16 cellular contexts compared by ENCODE assay signal in the genomic region with DNA sequence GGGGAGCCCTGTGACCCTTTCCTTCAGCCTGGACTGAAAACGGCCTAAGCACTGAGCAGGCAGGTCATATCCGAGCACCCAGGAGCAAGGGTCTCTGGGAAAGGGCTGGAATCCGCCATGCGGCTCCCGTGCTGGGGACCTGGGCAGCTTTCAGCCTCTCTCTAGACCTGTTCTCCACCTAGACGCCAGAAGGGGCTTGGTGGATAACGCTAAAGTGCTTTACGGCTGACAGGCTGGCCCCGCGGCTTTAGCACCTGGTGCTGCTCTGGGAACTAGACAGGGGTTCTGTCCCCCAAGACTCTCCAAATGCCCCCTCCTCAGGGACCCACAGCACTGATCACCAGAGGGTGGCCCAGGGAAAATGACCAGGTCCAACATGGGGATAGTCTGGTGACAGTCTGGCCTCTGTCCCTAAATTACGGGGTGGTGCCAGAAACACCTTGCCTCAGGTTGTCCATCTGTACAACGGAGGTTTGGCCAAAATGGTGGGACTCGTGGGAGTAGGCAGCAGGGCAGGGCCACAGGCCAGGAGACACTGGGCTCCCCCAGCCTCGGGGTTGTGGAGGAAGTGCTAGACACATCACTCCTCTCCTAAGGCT. TPM values are rescaled to one million over a fixed set of nuclear protein-coding genes. Genes with fewer than 3 reads are reported as not detected.
DNase-seq lines count a peak whose midpoint lies in the region; ATAC-seq and TF ChIP-seq lines count a peak whose summit lies in the region.
"Had no signal": no experiment of that assay in that cellular context is flagged by ENCODE, and none has a peak within 500 bp of the region (broad histone marks: within the 10 kb centered on the region; RNA-seq: fewer than 3 reads in every experiment).

No MANE protein-coding gene starts in this region.

- H3K4me3 ChIP-seq in RWPE2 (ENCODE audit: severe bottlenecking), result no peak overlapping the region
- no peak overlapping the region for H3K4me3 ChIP-seq in prostate gland
- H3K4me3 ChIP-seq in CD4-positive, alpha-beta memory T cell (ENCODE audit: low read length in 2 of 2), result no peak overlapping the region

- POLR2A ChIA-PET in CD4-positive, alpha-beta memory T cell (lab: Charles Lee; ENCODE audit: partially characterized antibody), result no interaction called here

- CTCF ChIA-PET in CD4-positive, alpha-beta memory T cell (lab: Charles Lee; ENCODE audit: partially characterized antibody), result interaction anchor here (0.9 kb wide), 1 partner anchor 21 kb away, joined by 3 read pairs; no protein-coding TSS in a partner anchor

- H3K4me1 ChIP-seq in RWPE2 (ENCODE audit: insufficient read depth, poor library complexity, severe bottlenecking) (peaks cover 99% of the 10 kb centered on the region), prostate gland (replicated peaks) (peaks cover 31% of the 10 kb centered on the region)
- H3K4me1 ChIP-seq in CD4-positive, alpha-beta memory T cell (ENCODE audit: insufficient read depth, low read length), result no peaks in the 10 kb centered on the region

- H3K4me1 Mint-ChIP-seq in CD4-positive, alpha-beta memory T cell, result no peaks in the 10 kb centered on the region
- H3K4me1 Mint-ChIP-seq: central memory CD8-positive, alpha-beta T cell had no signal

- H3K36me3 ChIP-seq in RWPE2 (ENCODE audit: low read depth), result peaks cover 80% of the 10 kb centered on the region
- H3K36me3 ChIP-seq in prostate gland, result no peaks in the 10 kb centered on the region
- H3K36me3 ChIP-seq in CD4-positive, alpha-beta memory T cell (ENCODE audit: insufficient read depth, low read length), result no peaks in the 10 kb centered on the region

- TF ChIP-seq CTCF in RWPE2 (IDR thresholded peaks at IDR 0.05; ENCODE audit: poor library complexity, severe bottlenecking) (no peak), prostate gland (IDR thresholded peaks at IDR 0.05) (no peak)

- H3K9me3 ChIP-seq in RWPE2 (ENCODE audit: severe bottlenecking), result no peaks in the 10 kb centered on the region
- no peaks in the 10 kb centered on the region for H3K9me3 ChIP-seq in prostate gland
- H3K9me3 ChIP-seq in CD4-positive, alpha-beta memory T cell (ENCODE audit: control insufficient read depth in 1 of 2, low read length in 2 of 2), result no peaks in the 10 kb centered on the region

- H3K9me3 Mint-ChIP-seq in CD4-positive, alpha-beta memory T cell, result no peaks in the 10 kb centered on the region
- H3K9me3 Mint-ChIP-seq: activated T-helper 2 cell treated with anti-CD3 and anti-CD28 coated beads, Interferon-gamma antibody, Interleukin-2, Interleukin-4, amounts not matched to agents 10 μg/mL and 5 μg/mL and 100 μg/mL, durations not matched to agents 14 hours and 24 hours and 36 hours; central memory CD8-positive, alpha-beta T cell had no signal

- DNase-seq in RWPE2 (ENCODE audit: low spot score), result no peak
- DNase-seq in left kidney (ENCODE audit: low read depth, low spot score), result peak; percentile 33
- no peak for DNase-seq in prostate gland (ENCODE audit: low spot score)
- no peak for DNase-seq in SW 1271 (lab: John Stamatoyannopoulos, UW)
- DNase-seq in CD4-positive, alpha-beta memory T cell, result no peak
- DNase-seq: activated CD4-positive, CD25-positive, alpha-beta regulatory T cell; COR-L47; effector CD8-positive, alpha-beta T cell; MV-4-11; NK-92 treated with Interleukin-12 subunit alpha and Interleukin-12 subunit beta, amount 100 ng/mL, for 24 hours had no signal

- TF ChIP-seq POLR2A in GM18505 (IDR thresholded peaks at IDR 0.05; ENCODE audit: borderline replicate concordance, extremely low read depth, insufficient read depth, insufficient read length) (no peak), prostate gland (IDR thresholded peaks at IDR 0.05) (no peak)

- ATAC-seq in GM18505 (IDR thresholded peaks at IDR 0.05; ENCODE audit: unreplicated experiment), result peak; percentile 19
- no peak; the same call in 1 of the 3 replicates for ATAC-seq in RWPE2 (ENCODE audit: low read depth)
- ATAC-seq in GM19035 (IDR thresholded peaks at IDR 0.05; ENCODE audit: unreplicated experiment), result no peak
- ATAC-seq in GM19324 (IDR thresholded peaks at IDR 0.05; ENCODE audit: low FRiP score, unreplicated experiment), result no peak

- H3K27ac Mint-ChIP-seq in CD4-positive, alpha-beta memory T cell, result no peak overlapping the region
- H3K27ac Mint-ChIP-seq: activated T-helper 2 cell treated with anti-CD3 and anti-CD28 coated beads, Interferon-gamma antibody, Interleukin-2, Interleukin-4, amounts not matched to agents 10 μg/mL and 5 μg/mL and 100 μg/mL, durations not matched to agents 14 hours and 24 hours and 36 hours had no signal

- H3K27ac ChIP-seq in RWPE2 (ENCODE audit: poor library complexity, severe bottlenecking) (peak overlapping the region; percentile 97), prostate gland (peak overlapping the region; percentile 71 to 86)
- no peak overlapping the region for H3K27ac ChIP-seq in CD4-positive, alpha-beta memory T cell (ENCODE audit: low read depth, low read length)

- no peak overlapping the region for H3K4me3 Mint-ChIP-seq in CD4-positive, alpha-beta memory T cell
- H3K4me3 Mint-ChIP-seq: central memory CD8-positive, alpha-beta T cell had no signal

- no peaks in the 10 kb centered on the region for H3K27me3 ChIP-seq in RWPE2 (ENCODE audit: insufficient read depth, poor library complexity, severe bottlenecking)
- no peaks in the 10 kb centered on the region for H3K27me3 ChIP-seq in prostate gland (replicated peaks; ENCODE audit: insufficient read depth)
- no peaks in the 10 kb centered on the region for H3K27me3 ChIP-seq in CD4-positive, alpha-beta memory T cell (ENCODE audit: insufficient read depth, low read length)

- H3K36me3 Mint-ChIP-seq in CD4-positive, alpha-beta memory T cell, result no peaks in the 10 kb centered on the region

- WGBS in prostate gland, result 61% methylated on average over 9 of the region's 14 CpGs

- intact Hi-C loops in prostate gland (cut with DNase I), result no loop called here
- intact Hi-C loops in CD4-positive, alpha-beta memory T cell (cut with micrococcal nuclease), result no loop called here

- peaks cover 0 to 7% of the 10 kb centered on the region in 2 donors for H3K27me3 Mint-ChIP-seq in CD4-positive, alpha-beta memory T cell

RNA-seq across cellular contexts. Expression of gene SDC1, which starts 13.0 kb away (rescaled TPM):
- total RNA-seq in prostate gland, result 100 to 1,000 TPM; 103 to 167 TPM
- total RNA-seq in CD4-positive, alpha-beta memory T cell, result under 1 TPM in 1 of 2 experiments, not detected in 1; 0.09 TPM
- polyA plus RNA-seq in CD4-positive, alpha-beta memory T cell, result not detected
- total RNA-seq: T-helper 1 cell treated with Interleukin-12 subunit alpha and Interleukin-12 subunit beta and Interleukin-4 antibody, amounts not matched to agents 30 ng/mL and 1 ng/mL, for 36 hours had no signal

Comparison
In these comparisons a context has a peak if more than half of its experiments do, and no peak if none do; other contexts are left out.
1. RNA of gene SDC1, which starts 13.0 kb away (total RNA-seq): 103 to 167 TPM in prostate gland; 0.09 TPM in CD4-positive, alpha-beta memory T cell; every median in the first group is over 10 times any median in the second.